Comparison of ENCODE assay signal across 8 cellular contexts in the genomic region with DNA sequence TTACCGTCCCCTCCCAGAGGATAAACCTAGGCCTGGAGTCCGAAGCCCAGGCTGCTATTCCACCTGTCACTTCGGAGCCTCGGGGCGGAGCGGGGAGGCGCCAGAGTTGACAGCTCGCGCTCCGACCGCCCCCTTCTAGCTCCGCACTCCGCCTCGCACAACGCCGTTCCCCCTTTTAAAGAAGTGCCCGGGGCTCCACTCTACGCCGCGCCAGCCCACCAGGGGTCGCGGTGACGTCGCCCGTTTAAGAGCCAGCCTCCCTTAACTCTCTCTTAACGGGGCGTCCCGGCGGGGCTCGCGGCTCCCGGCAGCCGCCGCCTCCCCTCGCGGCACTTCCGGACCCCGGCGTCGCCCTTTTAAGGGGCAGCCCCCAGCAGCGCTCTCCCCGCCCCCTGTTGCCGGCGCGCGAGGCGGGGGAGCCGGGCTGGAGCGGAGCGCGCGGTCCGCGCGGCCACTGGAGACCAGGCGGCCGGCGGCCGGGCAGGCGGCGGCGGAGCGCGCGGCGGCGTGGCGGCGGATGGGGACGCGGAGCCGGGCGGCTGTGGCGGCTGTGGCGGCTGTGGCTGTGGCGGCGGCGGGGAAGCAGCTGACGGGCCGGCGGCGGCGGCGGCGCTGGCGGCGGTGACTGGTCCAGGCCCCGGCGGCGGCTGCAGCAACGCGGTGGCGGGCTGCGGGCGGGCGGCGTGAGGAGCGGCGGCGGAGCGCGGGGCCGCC. TPM values are rescaled to one million over a fixed set of nuclear protein-coding genes. Genes with fewer than 3 reads are reported as not detected.
DNase-seq lines count a peak whose midpoint lies in the region; ATAC-seq, FAIRE-seq and TF ChIP-seq lines count a peak whose summit lies in the region.

A gene (plus strand): TSS at position 454 of the 714 bp plus-strand sequence. CDS start 364 bp downstream, outside the sequence.

- peaks cover 0 to 5% of the 10 kb centered on the region in 2 donors for H3K27me3 Mint-ChIP-seq in T-cell
- peaks cover 63% of the 10 kb centered on the region for H3K27me3 Mint-ChIP-seq in progenitor cell of endocrine pancreas

- H3K36me3 Mint-ChIP-seq in T-cell (no peaks in the 10 kb centered on the region), progenitor cell of endocrine pancreas (ENCODE audit: insufficient read depth) (peaks cover 2% of the 10 kb centered on the region)

- H3K4me3 Mint-ChIP-seq in T-cell = peak within 1 kb of the TSS; percentile 76 to 81 (median 77)
- peak within 1 kb of the TSS; percentile 68 for H3K4me3 Mint-ChIP-seq in progenitor cell of endocrine pancreas (ENCODE audit: low read depth)

- H3K4me1 Mint-ChIP-seq in T-cell = peaks cover 34% of the 10 kb centered on the region in 3 donors
- H3K4me1 Mint-ChIP-seq in progenitor cell of endocrine pancreas (ENCODE audit: low read depth) = no peaks in the 10 kb centered on the region

- POLR2A ChIA-PET in T-cell (lab: Charles Lee) = interaction anchor here (0.8 to 1.2 kb wide), 4 partner anchors 11 to 246 kb away, joined by 3 to 5 read pairs (median 3); a partner anchor contains a TSS

- peak; percentile 95 for FAIRE-seq in GM12891 (lab: Jason Lieb, UNC)

- H3K9me3 Mint-ChIP-seq in T-cell (no peaks in the 10 kb centered on the region), progenitor cell of endocrine pancreas (ENCODE audit: low read depth) (peaks cover 4% of the 10 kb centered on the region)

- ATAC-seq in HG02840 (IDR thresholded peaks at IDR 0.05; ENCODE audit: low FRiP score, unreplicated experiment) (peak; percentile 85), T-cell (replicated peaks in 1 of 4) (peak; percentile 87 to 90 (median 88)), left cardiac atrium (peak; percentile 89 to 90)

- TF ChIP-seq POLR2A in GM12891 (IDR thresholded peaks at IDR 0.05; ENCODE audit: low read depth, low read length) = no peak

- peak within 1 kb of the TSS; percentile 9 for H3K27ac ChIP-seq in adipose tissue (ENCODE audit: low read depth, low read length)

- DNase-seq in GM12891 (ENCODE audit: insufficient read length, low spot score) = peak; percentile 98
- peak; percentile 88 for DNase-seq in NCI-H1436 (lab: John Stamatoyannopoulos, UW)
- DNase-seq in T-cell = peak; percentile 79 to 93 (median 88)
- peak; percentile 94 for DNase-seq in left cardiac atrium
- DNase-seq in progenitor cell of endocrine pancreas (ENCODE audit: low spot score, unreplicated experiment) = peak; percentile 85
- DNase-seq in ureter (ENCODE audit: low spot score) = peak; percentile 92

- H3K27ac Mint-ChIP-seq in T-cell (peak within 1 kb of the TSS; percentile 76 to 83), progenitor cell of endocrine pancreas (peak within 1 kb of the TSS; percentile 4)

- CTCF ChIA-PET in T-cell (lab: Charles Lee) = interaction anchor here (0.6 to 2.0 kb wide), 15 partner anchors 10 to 145 kb away, joined by 3 to 35 read pairs (median 4); a partner anchor contains a TSS

- intact Hi-C loops in left cardiac atrium (cut with DNase I) = loop anchor here in 1 of 2 donors (5.0 kb wide), 1 partner anchor 99 kb away; no protein-coding TSS in a partner anchor

- 0% methylated on average over 72 to 103 of the region's 103 CpGs for WGBS in adipose tissue, 3 donors

- peak; percentile 81 for TF ChIP-seq CTCF in progenitor cell of endocrine pancreas (IDR thresholded peaks at IDR 0.05; ENCODE audit: unreplicated experiment)

TF ChIP-seq in GM12891, 5 proteins besides CTCF, POLR2A, EP300 and RAD21:
- TF ChIP-seq SPI1 (IDR thresholded peaks at IDR 0.05; ENCODE audit: low read depth, low read length) (peak; percentile 18; the same call in 1 of the 2 replicates), PAX5 (IDR thresholded peaks at IDR 0.05; ENCODE audit: insufficient read depth, low read length, severe bottlenecking) (no peak)
TF ChIP-seq in GM12891: peak in this region for 1.

RNA-seq across cellular contexts. Expression of the gene that starts here (rescaled TPM):
- 3.0 TPM for polyA plus RNA-seq in GM12891 (2012; ENCODE audit: low read depth, missing spikeins)
- total RNA-seq in T-cell (10 to 100 TPM in 1 of 5 donors, 1 to 10 TPM in 4; 5.5 to 10.9 (median 6.4) TPM), left cardiac atrium (10 to 100 TPM; 53.4 to 76.6 TPM), progenitor cell of endocrine pancreas (12.9 and 14.9 TPM in 2 replicates), ureter (26.2 TPM)
- 1 to 10 TPM; 3.7 to 9.1 (median 7.4) TPM for polyA plus RNA-seq in adipose tissue

Comparison
In these comparisons a context has a peak if more than half of its experiments do, and no peak if none do; other contexts are left out.
1. Peak in every context shown above with its lines: DNase-seq, ATAC-seq and H3K27ac ChIP-seq.